ENCODE assay signal across 8 cellular contexts in the genomic region with DNA sequence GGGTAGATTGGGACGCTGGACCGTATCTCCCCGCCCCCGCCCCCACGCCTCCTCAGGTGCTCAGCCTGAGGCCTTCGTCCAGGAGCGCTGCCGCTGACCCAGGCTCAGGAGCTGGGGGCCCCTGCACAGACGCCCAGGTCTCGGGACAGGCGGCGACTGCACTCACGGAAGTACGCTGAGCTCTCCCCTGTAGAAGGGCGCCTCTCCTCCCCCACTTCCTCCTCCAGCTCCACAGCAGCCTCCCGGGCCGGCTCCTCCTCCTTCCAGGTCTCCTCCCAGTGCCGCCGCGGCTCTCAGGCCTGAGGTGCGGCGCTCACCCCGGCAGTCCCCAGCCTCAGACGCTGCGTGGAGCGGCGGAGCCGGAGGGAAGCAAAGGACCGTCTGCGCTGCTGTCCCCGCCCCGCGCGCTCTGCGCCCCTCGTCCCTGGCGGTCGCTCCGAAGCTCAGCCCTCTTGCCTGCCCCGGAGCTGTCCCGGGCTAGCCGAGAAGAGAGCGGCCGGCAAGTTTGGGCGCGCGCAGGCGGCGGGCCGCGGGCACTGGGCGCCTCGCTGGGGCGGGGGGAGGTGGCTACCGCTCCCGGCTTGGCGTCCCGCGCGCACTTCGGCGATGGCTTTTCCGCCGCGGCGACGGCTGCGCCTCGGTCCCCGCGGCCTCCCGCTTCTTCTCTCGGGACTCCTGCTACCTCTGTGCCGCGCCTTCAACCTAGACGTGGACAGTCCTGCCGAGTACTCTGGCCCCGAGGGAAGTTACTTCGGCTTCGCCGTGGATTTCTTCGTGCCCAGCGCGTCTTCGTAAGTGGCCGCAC. TPM values are rescaled to one million over a fixed set of nuclear protein-coding genes. Genes with fewer than 3 reads are reported as not detected.
DNase-seq lines count a peak whose midpoint lies in the region; ATAC-seq and TF ChIP-seq lines count a peak whose summit lies in the region.

A gene (plus strand): TSS at position 324 of the 805 bp plus-strand sequence. CDS start 283 bp downstream, at position 607.

- DNase-seq in Caki2 (ENCODE audit: low read depth) (peak; percentile 97), HS-5 (ENCODE audit: low read depth) (peak; percentile 75), activated T-cell treated with anti-CD3 and anti-CD28 coated beads for 4 hours (peak; percentile 67), epithelial cell of prostate (ENCODE audit: low read depth, low spot score) (peak; percentile 64), mucosa of descending colon (peak; percentile 94 to 96 (median 95))
- peak; percentile 40 to 63 for DNase-seq in stimulated activated CD8-positive, alpha-beta memory T cell treated with anti-CD3 and anti-CD28 coated beads, Interleukin-4, amount 100 ng/mL, for 1 hour (ENCODE audit: low read depth in 2 of 2, low spot score in 1 of 2)

- no peaks in the 10 kb centered on the region for H3K27me3 ChIP-seq in OCI-LY1 (ENCODE audit: insufficient read depth, low read length)

- intact Hi-C loops in mucosa of descending colon (cut with DNase I, micrococcal nuclease), result loop anchor here in 1 of 2 donors (10.0 kb wide), 1 partner anchor 105 kb away; a partner anchor contains a TSS

- H3K4me3 ChIP-seq in OCI-LY1 (ENCODE audit: low read depth, low read length, poor library complexity, severe bottlenecking) (peak within 1 kb of the TSS; percentile 72), mucosa of descending colon (peak within 1 kb of the TSS; percentile 81)

- H3K9me3 ChIP-seq in OCI-LY1 (ENCODE audit: low read length) (no peaks in the 10 kb centered on the region), mucosa of descending colon (no peaks in the 10 kb centered on the region)

- peaks cover 22% of the 10 kb centered on the region for H3K4me1 ChIP-seq in OCI-LY1 (ENCODE audit: insufficient read depth, low read length, severe bottlenecking)
- peaks cover 17% of the 10 kb centered on the region for H3K4me1 ChIP-seq in mucosa of descending colon (ENCODE audit: low read depth)

- H3K27ac ChIP-seq in OCI-LY1 (ENCODE audit: low read depth, low read length, poor library complexity, severe bottlenecking) (no peak within 1 kb of the TSS), epithelial cell of prostate (peak within 1 kb of the TSS; percentile 80)

- H2AFZ ChIP-seq in OCI-LY1 (ENCODE audit: low read length), result peak within 1 kb of the TSS; percentile 99

- TF ChIP-seq CTCF in OCI-LY1 (IDR thresholded peaks at IDR 0.05; ENCODE audit: low read length), result no peak
- no peak for TF ChIP-seq CTCF in mucosa of descending colon (IDR thresholded peaks at IDR 0.05)

- in situ Hi-C loops in Caki2 (cut with HindIII; ENCODE audit: low pct_unique_long_range_greater_than_20kb, low sequenced_read_pairs), result no loop called here

- H3K9ac ChIP-seq in OCI-LY1 (ENCODE audit: low read length), result peak within 1 kb of the TSS; percentile 75

- H3F3A ChIP-seq in OCI-LY1 (ENCODE audit: insufficient read depth, low read length), result no peaks in the 10 kb centered on the region

- H4K20me1 ChIP-seq in OCI-LY1 (ENCODE audit: insufficient read depth, low read length), result no peaks in the 10 kb centered on the region

- no peaks in the 10 kb centered on the region for H3K9me2 ChIP-seq in OCI-LY1 (ENCODE audit: low read depth, low read length)

- no peaks in the 10 kb centered on the region for H3K79me2 ChIP-seq in OCI-LY1 (ENCODE audit: insufficient read depth, low read length)

- peak within 1 kb of the TSS; percentile 74 for H3K4me2 ChIP-seq in OCI-LY1 (ENCODE audit: low read length)

- peak; percentile 92 for ATAC-seq in GM19468 (IDR thresholded peaks at IDR 0.05; ENCODE audit: extremely low read depth, unreplicated experiment)
- ATAC-seq in mucosa of descending colon, result peak; percentile 98

- H3K36me3 ChIP-seq in OCI-LY1 (ENCODE audit: insufficient read depth, low read length) (no peaks in the 10 kb centered on the region), mucosa of descending colon (ENCODE audit: low read depth) (no peaks in the 10 kb centered on the region)

RNA-seq across cellular contexts. Expression of the gene that starts here (rescaled TPM):
- total RNA-seq in Caki2 (2014; rRNA removed; shearing (Covaris generic); ENCODE audit: low replicate concordance), result 122 and 155 TPM in 2 replicates
- 10 to 100 TPM; 41.0 to 62.8 (median 47.2) TPM for total RNA-seq in mucosa of descending colon
